In the genomic region with DNA sequence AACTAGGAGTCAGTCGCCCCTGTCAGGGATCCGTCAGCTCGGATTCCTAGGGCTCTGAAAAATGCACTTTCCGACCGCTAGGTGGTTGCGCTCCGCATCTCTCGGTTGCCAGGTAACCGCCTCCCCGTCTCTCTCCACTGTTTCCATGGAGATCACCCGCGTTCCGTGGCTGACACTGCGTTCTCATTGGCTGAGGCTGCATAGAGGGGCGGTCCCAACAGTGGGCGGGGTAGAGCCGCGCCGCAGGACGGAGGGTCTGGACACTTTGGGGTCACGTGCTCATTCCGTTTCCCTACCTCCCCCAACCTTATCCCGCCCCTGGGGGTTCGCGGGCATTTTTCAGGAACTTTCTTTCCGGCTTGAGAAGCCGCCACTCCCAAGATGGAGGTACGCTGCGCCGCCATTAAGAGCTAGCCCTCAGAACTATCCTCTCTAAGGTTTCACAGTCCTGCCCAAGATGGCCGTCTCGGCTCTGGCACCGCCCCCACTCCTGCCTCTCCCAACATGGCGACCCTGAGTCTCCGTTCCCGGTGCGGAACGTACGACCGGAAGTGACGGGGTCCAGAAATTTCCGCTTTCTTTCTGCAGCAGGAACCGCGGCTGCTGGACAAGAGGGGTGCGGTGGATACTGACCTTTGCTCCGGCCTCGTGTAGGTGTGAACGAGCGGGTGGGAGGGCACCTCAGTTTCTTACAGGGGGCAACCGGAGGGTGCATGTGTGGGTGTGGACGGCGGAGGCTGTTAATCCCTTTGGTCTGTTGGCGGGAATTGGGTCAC, we compare ENCODE assay signal across 8 cellular contexts. TPM values are rescaled to one million over a fixed set of nuclear protein-coding genes. Genes with fewer than 3 reads are reported as not detected.
A peak's percentile ranks its signal among the peaks of the same experiment; 100 is the strongest.
DNase-seq lines count a peak whose midpoint lies in the region; ATAC-seq and TF ChIP-seq lines count a peak whose summit lies in the region.

Gene ODAD3 (minus strand): TSS at position 65 of the 776 bp plus-strand sequence. CDS start 105 bp downstream, outside the sequence.
Gene PRKCSH (plus strand): TSS at position 579 of the 776 bp plus-strand sequence. CDS start 483 bp downstream, outside the sequence.

- H3K9me3 ChIP-seq in OCI-LY1 (ENCODE audit: low read length) = no peaks in the 10 kb centered on the region
- H3K9me3 ChIP-seq in mononuclear cell (ENCODE audit: low read depth, low read length) = no peaks in the 10 kb centered on the region

- H3K9ac ChIP-seq in OCI-LY1 (ENCODE audit: low read length) = peak within 1 kb of the TSS; percentile 84

- peak; percentile 86 for ATAC-seq in GM21515 (IDR thresholded peaks at IDR 0.05; ENCODE audit: unreplicated experiment)

- H3K4me1 ChIP-seq in OCI-LY1 (ENCODE audit: insufficient read depth, low read length, severe bottlenecking) (peaks cover 30% of the 10 kb centered on the region), mononuclear cell (ENCODE audit: insufficient read depth, low read length) (peaks cover 27% of the 10 kb centered on the region)

- peak within 1 kb of the TSS; percentile 16 for H3K27ac ChIP-seq in OCI-LY1 (ENCODE audit: low read depth, low read length, poor library complexity, severe bottlenecking)

- peak within 1 kb of the TSS; percentile 89 for H3K4me2 ChIP-seq in OCI-LY1 (ENCODE audit: low read length)

- no peaks in the 10 kb centered on the region for H3K9me2 ChIP-seq in OCI-LY1 (ENCODE audit: low read depth, low read length)

- no peaks in the 10 kb centered on the region for H4K20me1 ChIP-seq in OCI-LY1 (ENCODE audit: insufficient read depth, low read length)

- H3K4me3 ChIP-seq in OCI-LY1 (ENCODE audit: low read depth, low read length, poor library complexity, severe bottlenecking) (peak within 1 kb of the TSS; percentile 91), epithelial cell of esophagus (ENCODE audit: low read length) (peak within 1 kb of the TSS; percentile 99), mononuclear cell (ENCODE audit: low read length) (peak within 1 kb of the TSS; percentile 72)

- peak within 1 kb of the TSS; percentile 12; the same call in 1 of the 2 replicates for H2AFZ ChIP-seq in OCI-LY1 (ENCODE audit: low read length)

- H3K36me3 ChIP-seq in OCI-LY1 (ENCODE audit: insufficient read depth, low read length) = peaks cover 35% of the 10 kb centered on the region

- peak; percentile 83 for TF ChIP-seq CTCF in OCI-LY1 (IDR thresholded peaks at IDR 0.05; ENCODE audit: low read length)
- peak; percentile 83 for TF ChIP-seq CTCF in epithelial cell of esophagus (IDR thresholded peaks at IDR 0.05; ENCODE audit: insufficient read depth, low read depth, low read length, missing control alignments)

- H3K27me3 ChIP-seq in OCI-LY1 (ENCODE audit: insufficient read depth, low read length) = no peaks in the 10 kb centered on the region
- H3K27me3 ChIP-seq in mononuclear cell (ENCODE audit: insufficient read depth, low read length) = no peaks in the 10 kb centered on the region

- DNase-seq in DMS114 treated with DMSO at 0.1 percent for 48 hours (lab: John Stamatoyannopoulos, UW; ENCODE audit: unreplicated experiment) = peak; percentile 97
- DNase-seq in HuH-7 (ENCODE audit: low spot score) = peak; percentile 95
- peak; percentile 100 for DNase-seq in activated T-cell treated with anti-CD3 and anti-CD28 coated beads for 24 hours (ENCODE audit: low read depth)
- DNase-seq in epithelial cell of esophagus (ENCODE audit: low read depth) = peak; percentile 99
- peak; percentile 94 to 97 for DNase-seq in stimulated activated CD8-positive, alpha-beta memory T cell treated with anti-CD3 and anti-CD28 coated beads, Interleukin-4, amount 100 ng/mL, for 1 hour (ENCODE audit: low read depth in 2 of 2, low spot score in 1 of 2)

- no peaks in the 10 kb centered on the region for H3K79me2 ChIP-seq in OCI-LY1 (ENCODE audit: insufficient read depth, low read length)

- no peaks in the 10 kb centered on the region for H3F3A ChIP-seq in OCI-LY1 (ENCODE audit: insufficient read depth, low read length)

RNA-seq across cellular contexts. Expression of gene ODAD3, which starts in this region (rescaled TPM):
- total RNA-seq in mononuclear cell = not detected

RNA-seq across cellular contexts. Expression of gene PRKCSH, which starts in this region (rescaled TPM):
- 67.1 TPM for total RNA-seq in mononuclear cell

Comparison
In these comparisons a context has a peak if more than half of its experiments do, and no peak if none do; other contexts are left out.
1. Peak in every context shown above with its lines: DNase-seq, ATAC-seq, H3K4me3 ChIP-seq and H3K27ac ChIP-seq.